17 cellular contexts compared by ENCODE assay signal in the genomic region with DNA sequence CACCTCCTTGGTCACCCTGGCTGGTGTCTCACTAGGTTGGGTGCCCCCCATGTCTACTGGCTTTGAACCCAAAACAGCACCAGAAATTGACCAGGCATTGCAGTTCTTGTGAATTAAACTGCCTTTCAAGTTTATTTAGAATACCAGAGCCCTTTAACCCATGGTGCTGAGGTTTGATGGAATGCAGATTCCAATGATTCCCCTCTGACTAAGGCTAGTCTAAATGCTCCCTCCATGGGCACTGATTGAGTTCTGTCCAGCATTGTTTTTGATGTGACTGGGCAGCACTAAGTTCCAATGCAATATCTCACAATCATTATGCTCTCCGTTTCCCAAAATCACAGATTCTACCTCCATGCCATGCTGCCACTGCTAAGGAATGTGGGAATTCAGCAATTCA.
"Had no signal": no experiment of that assay in that cellular context is flagged by ENCODE, and none has a peak within 500 bp of the region (broad histone marks: within the 10 kb centered on the region; RNA-seq: fewer than 3 reads in every experiment).

No MANE protein-coding gene starts in this region.

- H3K27me3 Mint-ChIP-seq: dendritic cell treated with granulocyte-macrophage colony-stimulating factor and Interleukin-4, amounts not matched to agents 40 ng/mL and 50 ng/mL, for 4 days; stimulated activated naive B cell treated with anti-CD40 and anti-IgM and Interleukin-4, amounts not matched to agents 10 μg/mL and 1 μg/mL and 100 μg/mL, for 72 hours; stimulated activated naive CD8-positive, alpha-beta T cell treated with anti-CD3 and anti-CD28 coated beads, Interleukin-15, amount 100 ng/mL, for 72 hours had no signal

- H3K27me3 ChIP-seq: esophagus squamous epithelium, neutrophil, right atrium auricular region, sigmoid colon, transverse colon had no signal

- DNase-seq: esophagus squamous epithelium; foreskin melanocyte; head of caudate nucleus; hippocampal formation; mucosa of descending colon; naive thymus-derived CD8-positive, alpha-beta T cell; sigmoid colon; stimulated activated CD4-positive, alpha-beta T cell treated with anti-CD3 and anti-CD28 coated beads, Interleukin-2, amount 100 ng/mL, for 24 hours; stimulated activated CD4-positive, alpha-beta T cell treated with anti-CD3 and anti-CD28 coated beads, Interleukin-4, amount 100 ng/mL, for 4 hours; stimulated activated naive B cell treated with anti-CD40 and anti-IgM and Interleukin-4, amounts not matched to agents 10 μg/mL and 1 μg/mL and 100 μg/mL, for 72 hours; stimulated activated naive CD8-positive, alpha-beta T cell treated with anti-CD3 and anti-CD28 coated beads, Interleukin-15, amount 100 ng/mL, for 72 hours; transverse colon had no signal

- H3K36me3 ChIP-seq: esophagus squamous epithelium, neutrophil, right atrium auricular region, sigmoid colon, thoracic aorta, transverse colon had no signal

- H3K4me1 ChIP-seq: esophagus squamous epithelium, right atrium auricular region, sigmoid colon, transverse colon had no signal

- H3K27ac Mint-ChIP-seq: dendritic cell treated with granulocyte-macrophage colony-stimulating factor and Interleukin-4, amounts not matched to agents 40 ng/mL and 50 ng/mL, for 4 days; naive thymus-derived CD8-positive, alpha-beta T cell; stimulated activated naive B cell treated with anti-CD40 and anti-IgM and Interleukin-4, amounts not matched to agents 10 μg/mL and 1 μg/mL and 100 μg/mL, for 72 hours; stimulated activated naive CD8-positive, alpha-beta T cell treated with anti-CD3 and anti-CD28 coated beads, Interleukin-15, amount 100 ng/mL, for 72 hours had no signal

- H3K36me3 Mint-ChIP-seq: naive thymus-derived CD8-positive, alpha-beta T cell; stimulated activated naive B cell treated with anti-CD40 and anti-IgM and Interleukin-4, amounts not matched to agents 10 μg/mL and 1 μg/mL and 100 μg/mL, for 72 hours had no signal

- H3K27ac ChIP-seq: esophagus squamous epithelium, neutrophil, right atrium auricular region, sigmoid colon, skin epidermis, thoracic aorta, transverse colon had no signal

- H3K4me1 Mint-ChIP-seq: naive thymus-derived CD8-positive, alpha-beta T cell; stimulated activated naive B cell treated with anti-CD40 and anti-IgM and Interleukin-4, amounts not matched to agents 10 μg/mL and 1 μg/mL and 100 μg/mL, for 72 hours; stimulated activated naive CD8-positive, alpha-beta T cell treated with anti-CD3 and anti-CD28 coated beads, Interleukin-15, amount 100 ng/mL, for 72 hours had no signal

- H3K4me3 Mint-ChIP-seq: dendritic cell treated with granulocyte-macrophage colony-stimulating factor and Interleukin-4, amounts not matched to agents 40 ng/mL and 50 ng/mL, for 4 days; naive thymus-derived CD8-positive, alpha-beta T cell; stimulated activated naive B cell treated with anti-CD40 and anti-IgM and Interleukin-4, amounts not matched to agents 10 μg/mL and 1 μg/mL and 100 μg/mL, for 72 hours; stimulated activated naive CD8-positive, alpha-beta T cell treated with anti-CD3 and anti-CD28 coated beads, Interleukin-15, amount 100 ng/mL, for 72 hours had no signal

- H3K9me3 ChIP-seq: esophagus squamous epithelium, mucosa of descending colon, neutrophil, right atrium auricular region, sigmoid colon, thoracic aorta, transverse colon had no signal

- H3K4me3 ChIP-seq: esophagus squamous epithelium, mucosa of descending colon, right atrium auricular region, sigmoid colon, skin epidermis, thoracic aorta, transverse colon had no signal

- ATAC-seq: mucosa of descending colon; naive thymus-derived CD8-positive, alpha-beta T cell; stimulated activated naive B cell treated with anti-CD40 and anti-IgM and Interleukin-4, amounts not matched to agents 10 μg/mL and 1 μg/mL and 100 μg/mL, for 72 hours; stimulated activated naive CD8-positive, alpha-beta T cell treated with anti-CD3 and anti-CD28 coated beads, Interleukin-15, amount 100 ng/mL, for 72 hours had no signal
